22 cellular contexts compared by ENCODE assay signal in genomic region chr11:84146826-84147225, GRCh38.
"Had no signal": no experiment of that assay in that cellular context is flagged by ENCODE, and none has a peak within 500 bp of the region (broad histone marks: within the 10 kb centered on the region; RNA-seq: fewer than 3 reads in every experiment).

No MANE protein-coding gene starts in this region.

- H3K4me1 Mint-ChIP-seq: activated CD4-positive, alpha-beta T cell treated with anti-CD3 and anti-CD28 coated beads, Interleukin-2, amount 10 ng/mL, durations not matched to agents 7 days and 5 days; central memory CD8-positive, alpha-beta T cell; immature natural killer cell; naive thymus-derived CD8-positive, alpha-beta T cell; stimulated activated naive CD8-positive, alpha-beta T cell treated with anti-CD3 and anti-CD28 coated beads, Interleukin-15, amount 100 ng/mL, for 72 hours had no signal

- H3K27ac ChIP-seq: ascending aorta, coronary artery, pancreas, testis had no signal

- H3K27me3 Mint-ChIP-seq: activated CD4-positive, alpha-beta T cell treated with anti-CD3 and anti-CD28 coated beads, Interleukin-2, amount 10 ng/mL, durations not matched to agents 7 days and 5 days; central memory CD8-positive, alpha-beta T cell; naive thymus-derived CD8-positive, alpha-beta T cell; stimulated activated naive CD8-positive, alpha-beta T cell treated with anti-CD3 and anti-CD28 coated beads, Interleukin-15, amount 100 ng/mL, for 72 hours had no signal

- ATAC-seq: activated CD4-positive, CD25-positive, alpha-beta regulatory T cell treated with anti-CD3 and anti-CD28 coated beads, Interleukin-2, amount 50 U/mL, for 24 hours; naive thymus-derived CD8-positive, alpha-beta T cell; pancreas; sciatic nerve; stimulated activated naive CD8-positive, alpha-beta T cell treated with anti-CD3 and anti-CD28 coated beads, Interleukin-15, amount 100 ng/mL, for 72 hours had no signal

- H3K27ac Mint-ChIP-seq: activated CD4-positive, alpha-beta T cell treated with anti-CD3 and anti-CD28 coated beads, Interleukin-2, amount 10 ng/mL, durations not matched to agents 7 days and 5 days; immature natural killer cell; naive thymus-derived CD8-positive, alpha-beta T cell; stimulated activated naive CD8-positive, alpha-beta T cell treated with anti-CD3 and anti-CD28 coated beads, Interleukin-15, amount 100 ng/mL, for 72 hours; type B pancreatic cell had no signal

- H3K4me1 ChIP-seq: ascending aorta, pancreas, testis had no signal

- H3K36me3 ChIP-seq: ascending aorta, pancreas had no signal

- DNase-seq: activated CD4-positive, alpha-beta T cell treated with anti-CD3 and anti-CD28 coated beads, Interleukin-2, amount 10 ng/mL, durations not matched to agents 7 days and 5 days; activated CD8-positive, alpha-beta memory T cell treated with anti-CD3 and anti-CD28 coated beads, Interleukin-2, amount 50 U/mL, for 4 hours; activated effector memory CD4-positive, alpha-beta T cell treated with Interleukin-2 at 50 U/mL for 16 hours; activated naive CD4-positive, alpha-beta T cell treated with anti-CD3 and anti-CD28 coated beads, Interleukin-2, amount 50 U/mL, for 16 hours; activated T-cell treated with anti-CD3 and anti-CD28 coated beads, Interleukin-2, amount 50 U/mL, for 48 hours; head of caudate nucleus; immature natural killer cell; kidney glomerular epithelial cell; mesenchymal stem cell; naive thymus-derived CD8-positive, alpha-beta T cell; pancreas; stimulated activated CD4-positive, alpha-beta T cell treated with anti-CD3 and anti-CD28 coated beads, Interleukin-4, amount 100 ng/mL, for 1 hour; stimulated activated naive CD8-positive, alpha-beta T cell treated with anti-CD3 and anti-CD28 coated beads, Interleukin-15, amount 100 ng/mL, for 72 hours; T1000; testis had no signal

- H3K4me3 ChIP-seq: ascending aorta, coronary artery, pancreas, smooth muscle cell, testis had no signal

- FAIRE-seq: pancreas had no signal

- H3K27me3 ChIP-seq: ascending aorta, pancreas, testis had no signal

- H3K4me2 ChIP-seq: smooth muscle cell had no signal

- H3K36me3 Mint-ChIP-seq: immature natural killer cell, type B pancreatic cell had no signal

- H3K9me3 ChIP-seq: ascending aorta, pancreas, testis had no signal

- H3K4me3 Mint-ChIP-seq: activated CD4-positive, alpha-beta T cell treated with anti-CD3 and anti-CD28 coated beads, Interleukin-2, amount 10 ng/mL, durations not matched to agents 7 days and 5 days; central memory CD8-positive, alpha-beta T cell; immature natural killer cell; naive thymus-derived CD8-positive, alpha-beta T cell; stimulated activated naive CD8-positive, alpha-beta T cell treated with anti-CD3 and anti-CD28 coated beads, Interleukin-15, amount 100 ng/mL, for 72 hours; type B pancreatic cell had no signal
